Comparison of ENCODE assay signal across 26 cellular contexts in genomic region chr1:165616987-165617546, GRCh38.
"Had no signal": no experiment of that assay in that cellular context is flagged by ENCODE, and none has a peak within 500 bp of the region (broad histone marks: within the 10 kb centered on the region; RNA-seq: fewer than 3 reads in every experiment).

No MANE protein-coding gene starts in this region.

- H3K27me3 ChIP-seq: neural progenitor cell, right atrium auricular region, suprapubic skin, uterus had no signal

- H3K9ac ChIP-seq: neural progenitor cell, parathyroid adenoma had no signal

- H3K4me3 ChIP-seq: neural progenitor cell, right atrium auricular region, skin epidermis, suprapubic skin, thoracic aorta, tibial artery, uterus had no signal

- H3K36me3 ChIP-seq: neural progenitor cell, neutrophil, right atrium auricular region, suprapubic skin, thoracic aorta, tibial artery, uterus had no signal

- H3K4me3 Mint-ChIP-seq: memory B cell; naive thymus-derived CD8-positive, alpha-beta T cell; nephron; neural progenitor cell; stimulated activated naive CD8-positive, alpha-beta T cell treated with anti-CD3 and anti-CD28 coated beads, Interleukin-15, Interleukin-2, amounts not matched to agents 100 ng/mL and 50 ng/mL, for 24 hours had no signal

- H2AFZ ChIP-seq: neural progenitor cell, parathyroid adenoma had no signal

- H3K9me3 ChIP-seq: neutrophil, right atrium auricular region, suprapubic skin, thoracic aorta, uterus had no signal

- H3K27ac ChIP-seq: neural progenitor cell, neutrophil, parathyroid adenoma, right atrium auricular region, skin epidermis, suprapubic skin, thoracic aorta, tibial artery, uterus had no signal

- H3K36me3 Mint-ChIP-seq: memory B cell, neural progenitor cell had no signal

- DNase-seq: hippocampal formation; kidney glomerular epithelial cell; left cardiac atrium; naive thymus-derived CD8-positive, alpha-beta T cell; occipital lobe; stimulated activated CD4-positive, alpha-beta T cell treated with anti-CD3 and anti-CD28 coated beads, Interleukin-12 subunit alpha, Interleukin-12 subunit beta, amount 100 ng/mL, for 4 hours; stimulated activated CD4-positive, alpha-beta T cell treated with anti-CD3 and anti-CD28 coated beads, Interleukin-15, amount 100 ng/mL, for 24 hours; stimulated activated CD4-positive, alpha-beta T cell treated with anti-CD3 and anti-CD28 coated beads, Interleukin-2, amount 100 ng/mL, for 24 hours; stimulated activated CD4-positive, alpha-beta T cell treated with anti-CD3 and anti-CD28 coated beads, Interleukin-4, amount 100 ng/mL, for 1 hour; stimulated activated naive CD4-positive, alpha-beta T cell; tibial artery; trophoblast cell; uterus had no signal

- H3K27ac Mint-ChIP-seq: memory B cell; nephron; neural progenitor cell; progenitor cell of endocrine pancreas; stimulated activated naive CD8-positive, alpha-beta T cell treated with anti-CD3 and anti-CD28 coated beads, Interleukin-15, Interleukin-2, amounts not matched to agents 100 ng/mL and 50 ng/mL, for 24 hours had no signal

- H3K9me3 Mint-ChIP-seq: memory B cell, nephron had no signal

- ATAC-seq: left cardiac atrium; left lobe of liver; naive thymus-derived CD8-positive, alpha-beta T cell; sciatic nerve had no signal

- H3K4me1 Mint-ChIP-seq: memory B cell; naive thymus-derived CD8-positive, alpha-beta T cell; nephron; neural progenitor cell had no signal

- H3K4me1 ChIP-seq: neural progenitor cell, parathyroid adenoma, right atrium auricular region, suprapubic skin, tibial artery, uterus had no signal

- H3K79me2 ChIP-seq: parathyroid adenoma had no signal

- H3K4me2 ChIP-seq: neural progenitor cell had no signal
